In the genomic region with DNA sequence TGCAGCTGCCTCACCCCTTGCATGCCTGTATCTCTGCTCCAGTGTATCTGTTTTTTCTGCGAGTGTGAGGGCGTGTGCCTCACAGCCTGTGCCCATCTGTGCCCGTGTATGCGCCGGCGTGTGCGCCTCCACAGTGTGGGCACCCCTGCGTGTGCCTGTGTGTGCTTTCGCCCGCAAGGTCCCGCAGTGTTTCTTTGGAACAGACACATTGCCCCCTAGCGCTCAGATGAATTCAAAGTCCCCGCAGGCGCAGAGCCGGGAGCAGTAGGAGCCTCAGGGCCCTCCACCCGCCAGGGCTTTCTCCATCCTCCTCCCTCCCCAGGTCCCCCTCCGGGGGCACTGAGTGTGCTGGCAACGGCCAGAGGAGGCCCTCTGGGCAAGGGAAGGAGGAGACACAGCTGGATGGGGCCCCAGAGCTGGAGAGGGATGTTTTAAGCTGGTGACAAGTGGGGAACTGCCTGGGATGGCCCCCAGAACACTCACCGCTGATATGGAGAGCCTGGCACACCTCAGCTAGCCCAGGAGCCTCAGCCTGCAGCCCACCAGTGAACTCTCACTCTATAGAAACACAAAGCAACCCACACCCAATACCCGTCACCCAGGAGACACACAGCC, we compare ENCODE assay signal across 8 cellular contexts. TPM values are rescaled to one million over a fixed set of nuclear protein-coding genes. Genes with fewer than 3 reads are reported as not detected.
DNase-seq lines count a peak whose midpoint lies in the region; ATAC-seq and TF ChIP-seq lines count a peak whose summit lies in the region.

No MANE protein-coding gene starts in this region.

- no peak overlapping the region for H3K27ac Mint-ChIP-seq in T-cell

- H3K27me3 Mint-ChIP-seq in T-cell: peaks cover 20 to 38% of the 10 kb centered on the region in 2 donors

- peaks cover 11 to 22% (median 20%) of the 10 kb centered on the region in 3 donors for H3K4me1 Mint-ChIP-seq in T-cell

- H3K36me3 Mint-ChIP-seq in T-cell: no peaks in the 10 kb centered on the region

- POLR2A ChIA-PET in T-cell (lab: Charles Lee): no interaction called here

- peak; percentile 74 for TF ChIP-seq CTCF in astrocyte of the spinal cord (IDR thresholded peaks at IDR 0.05; ENCODE audit: low read depth, low read length)

- H3K9me3 Mint-ChIP-seq in T-cell: no peaks in the 10 kb centered on the region

- in situ Hi-C loops in astrocyte of the spinal cord (cut with HindIII; ENCODE audit: low sequenced_read_pairs): no loop called here

- ATAC-seq in T-cell (replicated peaks in 1 of 4) (peak; percentile 30 to 44 (median 35)), GM19023 (IDR thresholded peaks at IDR 0.05; ENCODE audit: unreplicated experiment) (no peak), GM19397 (IDR thresholded peaks at IDR 0.05; ENCODE audit: unreplicated experiment) (no peak)

- H3K4me3 ChIP-seq in astrocyte of the spinal cord (ENCODE audit: low read depth, low read length): no peak overlapping the region

- H3K4me3 Mint-ChIP-seq in T-cell: peak overlapping the region; percentile 37 to 57 (median 53)

- CTCF ChIA-PET in T-cell (lab: Charles Lee): interaction anchor here in 1 of 2 donors (0.6 kb wide), 2 partner anchors 89 to 1901 kb away, joined by 3 to 4 read pairs; no protein-coding TSS in a partner anchor

- DNase-seq in EH (ENCODE audit: low read depth): peak; percentile 59
- DNase-seq in LHCN-M2 (ENCODE audit: low read depth): peak; percentile 47
- DNase-seq in T-cell: peak in 27 of 34 experiments; percentile 16 to 54 (median 33)
- DNase-seq in astrocyte of the spinal cord (ENCODE audit: low read depth, low spot score): peak; percentile 65
- peak; percentile 79 for DNase-seq in iPS-NIHi7 (ENCODE audit: extremely low spot score)
- DNase-seq in stimulated activated CD4-positive, alpha-beta T cell treated with anti-CD3 and anti-CD28 coated beads, Interleukin-12 subunit alpha, Interleukin-12 subunit beta, amount 100 ng/mL, for 48 hours (ENCODE audit: low read depth in 2 of 3, low spot score in 1 of 3): peak in 2 of 3 donors; percentile 35 to 57

RNA-seq across cellular contexts. Expression of a gene that starts 3.2 kb away (rescaled TPM):
- 0.11 and 0.51 TPM in 2 replicates for total RNA-seq in LHCN-M2 (2014; rRNA removed)
- polyA plus RNA-seq in LHCN-M2 (2012): 0.80 TPM
- total RNA-seq in T-cell: under 1 TPM; 0.22 to 0.43 (median 0.32) TPM

Comparison
In these comparisons a context has a peak if more than half of its experiments do, and no peak if none do; other contexts are left out.
1. ATAC-seq: peak in T-cell (4 of 4); none in GM19023 (single experiment) and GM19397 (single experiment).
2. Peak in every context shown above with its lines, with median percentiles within 50 percentile points of each other: DNase-seq.